Comparison of ENCODE assay signal across 8 cellular contexts in the genomic region with DNA sequence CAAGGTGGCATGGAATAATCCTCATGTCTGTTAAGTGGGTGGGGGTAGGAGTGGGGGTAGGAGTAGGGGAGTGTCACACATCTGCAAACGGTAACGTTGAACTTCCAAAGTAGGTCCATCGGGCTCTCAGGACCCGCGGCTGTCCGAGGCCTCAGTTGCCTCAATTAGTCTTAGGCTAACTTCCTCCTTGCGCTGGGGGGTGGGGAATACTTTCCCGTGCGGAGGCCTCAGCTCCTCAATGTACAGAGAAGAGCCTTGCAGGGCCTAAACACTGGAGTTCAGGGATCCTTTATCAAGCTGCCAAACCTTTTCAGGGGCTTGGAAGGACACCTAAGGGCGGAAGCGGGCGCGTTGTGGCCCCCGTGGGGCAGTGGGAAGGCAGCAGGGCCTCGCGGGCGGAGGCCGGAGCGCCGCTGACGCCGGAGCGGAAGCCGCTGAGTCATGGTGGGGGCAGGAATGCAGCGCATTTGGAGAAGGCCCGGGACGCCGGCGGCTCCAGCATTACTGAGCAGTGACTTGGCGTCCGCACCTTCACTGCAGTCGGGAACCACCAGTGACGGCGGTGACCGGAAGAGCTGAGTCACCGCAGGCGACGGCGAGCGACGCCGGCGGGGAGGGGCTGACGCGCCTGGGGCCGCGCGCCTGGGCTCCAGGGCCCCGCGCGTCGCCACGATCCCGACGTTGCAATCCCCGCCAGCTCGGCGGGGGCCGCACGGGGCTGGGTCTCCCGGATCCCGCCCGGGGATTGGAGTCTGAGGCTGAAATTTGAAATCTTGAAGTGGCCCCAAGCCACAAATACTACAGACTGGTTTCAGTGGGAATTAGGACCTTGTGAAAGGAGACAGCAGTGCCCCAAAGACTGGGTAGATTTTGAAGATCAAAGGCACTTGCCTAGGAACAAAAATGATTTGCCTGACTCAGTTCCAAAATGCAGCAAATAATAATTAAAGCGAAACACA. TPM values are rescaled to one million over a fixed set of nuclear protein-coding genes. Genes with fewer than 3 reads are reported as not detected.
A peak's percentile ranks its signal among the peaks of the same experiment; 100 is the strongest.
DNase-seq lines count a peak whose midpoint lies in the region; TF ChIP-seq lines count a peak whose summit lies in the region.

No MANE protein-coding gene starts in this region.

- no peaks in the 10 kb centered on the region for H3K9me2 ChIP-seq in neural cell (ENCODE audit: insufficient read depth, low read length)

- H3K27ac ChIP-seq in neural cell (ENCODE audit: low read length): no peak overlapping the region

- H3K4me3 ChIP-seq in MG63 (peak overlapping the region; percentile 25), fibroblast of villous mesenchyme (ENCODE audit: low read depth, low read length) (peak overlapping the region; percentile 52), neural cell (ENCODE audit: low read length) (peak overlapping the region; percentile 67)

- no peaks in the 10 kb centered on the region for H3K36me3 Mint-ChIP-seq in stimulated activated naive CD8-positive, alpha-beta T cell treated with anti-CD3 and anti-CD28 coated beads, Interleukin-15, Interleukin-2, amounts not matched to agents 100 ng/mL and 50 ng/mL, for 24 hours (ENCODE audit: low read depth)

- no peak overlapping the region for H3K4me2 ChIP-seq in neural cell (ENCODE audit: low read length)

- TF ChIP-seq CTCF in fibroblast of villous mesenchyme (IDR thresholded peaks at IDR 0.05; ENCODE audit: insufficient read depth, low read depth, low read length) (no peak), neural cell (IDR thresholded peaks at IDR 0.05; ENCODE audit: poor library complexity, severe bottlenecking) (no peak)

- H3K79me2 ChIP-seq in neural cell (replicated peaks; ENCODE audit: insufficient read depth, low read length): no peaks in the 10 kb centered on the region

- no peaks in the 10 kb centered on the region for H3F3A ChIP-seq in neural cell (ENCODE audit: insufficient read depth, low read length, poor library complexity, severe bottlenecking)

- H4K20me1 ChIP-seq in neural cell (ENCODE audit: insufficient read depth): no peaks in the 10 kb centered on the region

- DNase-seq in GDM1 (lab: John Stamatoyannopoulos, UW) (peak; percentile 93), HCEC 1CT (peak; percentile 99), MG63 (peak; percentile 99), SHP77 (lab: John Stamatoyannopoulos, UW) (peak; percentile 55 to 71), fibroblast of villous mesenchyme (ENCODE audit: low read depth) (peak; percentile 98)
- DNase-seq in activated effector memory CD4-positive, alpha-beta T cell treated with anti-CD3 and anti-CD28 coated beads, Interleukin-2, amount 50 U/mL, for 16 hours: peak; percentile 93

- H3K9me3 Mint-ChIP-seq in stimulated activated naive CD8-positive, alpha-beta T cell treated with anti-CD3 and anti-CD28 coated beads, Interleukin-15, Interleukin-2, amounts not matched to agents 100 ng/mL and 50 ng/mL, for 24 hours: no peaks in the 10 kb centered on the region

- peak overlapping the region; percentile 91 for H3K27ac Mint-ChIP-seq in stimulated activated naive CD8-positive, alpha-beta T cell treated with anti-CD3 and anti-CD28 coated beads, Interleukin-15, Interleukin-2, amounts not matched to agents 100 ng/mL and 50 ng/mL, for 24 hours

- TF ChIP-seq RAD21 in neural cell (conservative IDR thresholded peaks at IDR 0.05): no peak

- H2AFZ ChIP-seq in neural cell (ENCODE audit: low read depth, low read length): peak overlapping the region; percentile 60

- no peaks in the 10 kb centered on the region for H3K27me3 Mint-ChIP-seq in stimulated activated naive CD8-positive, alpha-beta T cell treated with anti-CD3 and anti-CD28 coated beads, Interleukin-15, Interleukin-2, amounts not matched to agents 100 ng/mL and 50 ng/mL, for 24 hours

- peak; percentile 46 for TF ChIP-seq EP300 in neural cell (conservative IDR thresholded peaks at IDR 0.05; ENCODE audit: poor library complexity, severe bottlenecking)

- H3K9ac ChIP-seq in neural cell (ENCODE audit: low read length): peak overlapping the region; percentile 64

- peaks cover 40% of the 10 kb centered on the region for H3K4me1 Mint-ChIP-seq in stimulated activated naive CD8-positive, alpha-beta T cell treated with anti-CD3 and anti-CD28 coated beads, Interleukin-15, Interleukin-2, amounts not matched to agents 100 ng/mL and 50 ng/mL, for 24 hours (ENCODE audit: low read depth)

- no peaks in the 10 kb centered on the region for H3K27me3 ChIP-seq in MG63
- H3K27me3 ChIP-seq in neural cell (ENCODE audit: insufficient read depth, low read depth, low read length): no peaks in the 10 kb centered on the region

- H3K9me3 ChIP-seq in MG63: no peaks in the 10 kb centered on the region
- no peaks in the 10 kb centered on the region for H3K9me3 ChIP-seq in neural cell (ENCODE audit: low read length)

- H3K4me3 Mint-ChIP-seq in stimulated activated naive CD8-positive, alpha-beta T cell treated with anti-CD3 and anti-CD28 coated beads, Interleukin-15, Interleukin-2, amounts not matched to agents 100 ng/mL and 50 ng/mL, for 24 hours: peak overlapping the region; percentile 75

- H3K36me3 ChIP-seq in MG63 (no peaks in the 10 kb centered on the region), neural cell (ENCODE audit: insufficient read depth, low read length) (no peaks in the 10 kb centered on the region)

TF ChIP-seq in neural cell, 6 proteins besides CTCF, POLR2A, EP300 and RAD21:
- peak; percentile 42 for TF ChIP-seq REST (IDR thresholded peaks at IDR 0.05; ENCODE audit: borderline replicate concordance)
- no peak for TF ChIP-seq EZH2 (IDR thresholded peaks at IDR 0.05; ENCODE audit: borderline replicate concordance, insufficient read depth, low read length, poor library complexity, severe bottlenecking)
- no peak for TF ChIP-seq SMC3 (conservative IDR thresholded peaks at IDR 0.05; ENCODE audit: poor library complexity)
- no peak for TF ChIP-seq TAF1 (IDR thresholded peaks at IDR 0.05; ENCODE audit: low read depth)
- peak; percentile 27 for TF ChIP-seq POLR2AphosphoS5 (IDR thresholded peaks at IDR 0.05)
- peak; percentile 45 for TF ChIP-seq MXI1 (conservative IDR thresholded peaks at IDR 0.05; ENCODE audit: poor library complexity, severe bottlenecking)

RNA-seq across cellular contexts. Expression of gene IPO7, which starts 20.2 kb away (rescaled TPM):
- total RNA-seq in MG63 (2014; rRNA removed; shearing (Covaris generic); ENCODE audit: low replicate concordance): 115 and 285 TPM in 2 replicates
- 149 and 184 TPM in 2 replicates for total RNA-seq in fibroblast of villous mesenchyme
- polyA plus RNA-seq in neural cell: 56.3 and 69.2 TPM in 2 replicates
- polyA minus RNA-seq in neural cell: 155 TPM in 2 replicates

RNA-seq across cellular contexts. Expression of gene TMEM41B, which starts 49.8 kb away (rescaled TPM):
- total RNA-seq in MG63 (2014; rRNA removed; shearing (Covaris generic); ENCODE audit: low replicate concordance): 44.5 and 54.9 TPM in 2 replicates
- total RNA-seq in fibroblast of villous mesenchyme: 48.3 and 48.8 TPM in 2 replicates
- 47.5 and 49.5 TPM in 2 replicates for polyA plus RNA-seq in neural cell
- 57.5 and 68.6 TPM in 2 replicates for polyA minus RNA-seq in neural cell
